Comparison of ENCODE assay signal across 16 cellular contexts in genomic region chr6:166575190-166575589, GRCh38. TPM values are rescaled to one million over a fixed set of nuclear protein-coding genes. Genes with fewer than 3 reads are reported as not detected.
DNase-seq lines count a peak whose midpoint lies in the region; ATAC-seq and TF ChIP-seq lines count a peak whose summit lies in the region.
"Had no signal": no experiment of that assay in that cellular context is flagged by ENCODE, and none has a peak within 500 bp of the region (broad histone marks: within the 10 kb centered on the region; RNA-seq: fewer than 3 reads in every experiment).

No MANE protein-coding gene starts in this region.

- no peaks in the 10 kb centered on the region for H3K27me3 ChIP-seq in psoas muscle (ENCODE audit: insufficient read depth in 3 of 3, low read length in 2 of 3)
- H3K27me3 ChIP-seq: SJSA1 had no signal

- no peak for TF ChIP-seq CTCF in psoas muscle (IDR thresholded peaks at IDR 0.05)

- ATAC-seq in Right ventricle myocardium superior (ENCODE audit: poor library complexity) (peak; percentile 93), psoas muscle (peak; percentile 96 to 98 (median 98)), HG02840 (IDR thresholded peaks at IDR 0.05; ENCODE audit: low FRiP score, unreplicated experiment) (no peak)
- ATAC-seq: K562 had no signal

- no peaks in the 10 kb centered on the region for H3K9me3 ChIP-seq in psoas muscle
- H3K9me3 ChIP-seq: SJSA1 had no signal

- no peaks in the 10 kb centered on the region for H3K36me3 ChIP-seq in psoas muscle (ENCODE audit: insufficient read depth in 1 of 2, low read depth in 1 of 2)
- H3K36me3 ChIP-seq: SJSA1 had no signal

- H3K4me1 ChIP-seq in psoas muscle, result peaks cover 29% of the 10 kb centered on the region

- 13 to 16% (median 14%) methylated on average over 11 of the region's 11 CpGs for WGBS in psoas muscle, 3 donors

- DNase-seq in NCI-H1092 treated with DMSO at 0.1 percent for 48 hours (lab: John Stamatoyannopoulos, UW) (peak; percentile 14), NCI-H1092 (lab: John Stamatoyannopoulos, UW) (no peak), Right ventricle myocardium superior (peak; percentile 58), psoas muscle (peak; percentile 60 to 86), GF-D8 (lab: John Stamatoyannopoulos, UW) (no peak), T-helper 1 cell (no peak)
- no peak for DNase-seq in NK-92 treated with Interleukin-12 subunit alpha and Interleukin-12 subunit beta, amount 100 ng/mL, for 24 hours (lab: John Stamatoyannopoulos, UW)
- DNase-seq: activated CD4-positive, alpha-beta T cell treated with anti-CD3 and anti-CD28 coated beads, Interleukin-2, amount 50 U/mL, for 1 hour; activated T-cell treated with anti-CD3 and anti-CD28 coated beads, Interleukin-2, amount 50 U/mL, for 24 hours; DMS79; NCI-H1105; NCI-H345 had no signal

- H3K27ac ChIP-seq in psoas muscle, result peak overlapping the region; percentile 82
- H3K27ac ChIP-seq: 22Rv1, SJSA1 had no signal

- intact Hi-C loops in Right ventricle myocardium superior (cut with DNase I) (no loop called here), psoas muscle (cut with DNase I) (no loop called here)

- peak overlapping the region; percentile 17 for H3K4me3 ChIP-seq in psoas muscle
- H3K4me3 ChIP-seq: K562, SJSA1 had no signal

RNA-seq across cellular contexts. Expression of gene RAMACL, which starts 11.3 kb away (rescaled TPM):
- total RNA-seq in Right ventricle myocardium superior (1.3 TPM), psoas muscle (1 to 10 TPM in 1 of 4 donors, under 1 TPM in 3; 0.17 to 1.3 (median 0.72) TPM)
- polyA plus RNA-seq in psoas muscle, result under 1 TPM; 0.25 to 0.48 (median 0.38) TPM

RNA-seq across cellular contexts. Expression of gene RPS6KA2, which starts 51.9 kb away (rescaled TPM):
- total RNA-seq in Right ventricle myocardium superior, result 50.2 TPM
- 10 to 100 TPM; 14.2 to 40.4 (median 28.4) TPM for total RNA-seq in psoas muscle
- 10 to 100 TPM in 1 of 3 donors, 1 to 10 TPM in 2; 7.8 to 26.7 (median 8.0) TPM for polyA plus RNA-seq in psoas muscle

Comparison
In these comparisons a context has a peak if more than half of its experiments do, and no peak if none do; other contexts are left out.
1. DNase-seq: peak in NCI-H1092 treated with DMSO at 0.1 percent for 48 hours (single experiment), Right ventricle myocardium superior (single experiment) and psoas muscle (2 of 2); none in NCI-H1092 (single experiment), GF-D8 (single experiment), NK-92 treated with Interleukin-12 subunit alpha and Interleukin-12 subunit beta, amount 100 ng/mL, for 24 hours (single experiment) and T-helper 1 cell (0 of 5).